ENCODE assay signal across 1 cellular context in genomic region chr1:178776553-178776952, GRCh38.
TF ChIP-seq lines count a peak whose summit lies in the region.

No MANE protein-coding gene starts in this region.

TF ChIP-seq in HepG2, 621 proteins besides CTCF, POLR2A, EP300 and RAD21 (continued from another document):
- TF ChIP-seq ARID5B (CRISPR knock-in tag; IDR thresholded peaks at IDR 0.05): peak; percentile 81
- no peak for TF ChIP-seq ZNF768 (CRISPR knock-in tag; IDR thresholded peaks at IDR 0.05)
- TF ChIP-seq AFF4 (CRISPR knock-in tag; IDR thresholded peaks at IDR 0.05): no peak
- peak; percentile 89 for TF ChIP-seq MIXL1 (CRISPR knock-in tag; IDR thresholded peaks at IDR 0.05)
- TF ChIP-seq ZZZ3 (CRISPR knock-in tag; IDR thresholded peaks at IDR 0.05; ENCODE audit: borderline replicate concordance): no peak
- TF ChIP-seq SPEN (CRISPR knock-in tag; IDR thresholded peaks at IDR 0.05; ENCODE audit: low read depth): no peak
